Comparison of ENCODE assay signal across 8 cellular contexts in the genomic region with DNA sequence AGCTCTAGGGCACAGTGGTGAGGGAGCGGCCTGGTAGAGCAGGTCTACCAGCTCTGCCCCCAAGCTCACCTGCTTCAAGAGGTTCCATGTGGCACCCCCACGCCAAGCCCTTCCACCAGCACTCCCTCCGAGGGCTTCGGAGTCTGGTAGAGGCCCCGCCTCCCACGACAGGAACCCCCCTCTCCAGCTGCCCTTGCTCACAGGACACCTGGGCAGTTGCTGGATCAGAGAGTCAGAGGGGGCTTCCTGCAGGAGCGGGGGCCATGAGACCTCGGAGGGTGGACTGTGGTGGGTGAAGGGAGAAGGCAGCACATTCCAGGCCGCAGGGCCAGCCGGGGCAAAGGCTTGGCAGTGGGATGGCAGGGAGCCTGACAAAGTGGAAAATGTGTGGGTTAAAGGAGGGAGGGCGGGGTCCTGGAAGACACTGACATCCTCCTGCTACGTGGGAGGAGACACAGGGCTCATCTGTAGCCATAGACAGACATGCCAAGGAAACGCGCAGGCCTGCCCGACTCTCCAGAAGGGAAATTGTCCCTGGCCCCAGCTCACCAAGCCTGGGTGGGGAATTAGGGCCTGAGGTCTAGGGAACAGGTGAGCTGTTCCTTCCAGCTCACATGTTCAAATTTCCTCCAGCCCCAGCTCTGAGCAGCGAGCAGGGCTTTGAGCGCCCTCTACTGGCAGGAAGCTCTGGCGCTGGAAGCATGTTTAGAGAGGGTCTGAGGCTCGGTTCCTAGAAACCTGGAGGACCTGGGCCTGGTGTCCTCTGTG.
A peak's percentile ranks its signal among the peaks of the same experiment; 100 is the strongest.
DNase-seq lines count a peak whose midpoint lies in the region; ATAC-seq and TF ChIP-seq lines count a peak whose summit lies in the region.

No MANE protein-coding gene starts in this region.

- H3K79me2 ChIP-seq in OCI-LY3 (ENCODE audit: low read length) (no peaks in the 10 kb centered on the region), fibroblast of lung (ENCODE audit: control insufficient read depth, insufficient read depth, low read length) (no peaks in the 10 kb centered on the region), neural cell (replicated peaks; ENCODE audit: insufficient read depth, low read length) (no peaks in the 10 kb centered on the region)

- peak overlapping the region; percentile 29; the same call in 1 of the 2 replicates for H3K4me2 ChIP-seq in OCI-LY3 (ENCODE audit: low read length)
- no peak overlapping the region for H3K4me2 ChIP-seq in fibroblast of lung (ENCODE audit: extremely low read depth, insufficient read depth, low read length)
- H3K4me2 ChIP-seq in neural cell (ENCODE audit: low read length), result no peak overlapping the region

- H3K4me3 ChIP-seq in OCI-LY3 (ENCODE audit: low read length) (no peak overlapping the region), fibroblast of lung (replicated peaks in 1 of 4; ENCODE audit: control extremely low read depth in 1 of 4, insufficient read depth in 1 of 4, low read depth in 3 of 4, low read length in 4 of 4) (no peak overlapping the region), neural cell (ENCODE audit: low read length) (no peak overlapping the region)

- H4K20me1 ChIP-seq in OCI-LY3 (ENCODE audit: insufficient read depth, low read length) (peaks cover 6% of the 10 kb centered on the region; the same call in 1 of the 2 replicates), fibroblast of lung (ENCODE audit: control insufficient read depth, extremely low read depth, insufficient read depth, low read length) (no peaks in the 10 kb centered on the region), neural cell (ENCODE audit: insufficient read depth) (no peaks in the 10 kb centered on the region)

- H3K27ac ChIP-seq in OCI-LY3 (ENCODE audit: low read length) (no peak overlapping the region), fibroblast of lung (ENCODE audit: insufficient read depth, low read length) (no peak overlapping the region), neural cell (ENCODE audit: low read length) (no peak overlapping the region)

- H2AFZ ChIP-seq in OCI-LY3 (ENCODE audit: low read depth, low read length) (no peak overlapping the region), fibroblast of lung (ENCODE audit: low read length) (no peak overlapping the region), neural cell (ENCODE audit: low read depth, low read length) (no peak overlapping the region)

- H3K9ac ChIP-seq in OCI-LY3 (ENCODE audit: low read length) (no peak overlapping the region), fibroblast of lung (ENCODE audit: insufficient read depth, low read length) (no peak overlapping the region), neural cell (ENCODE audit: low read length) (no peak overlapping the region)

- DNase-seq in CMK (ENCODE audit: low read depth), result peak; percentile 25
- DNase-seq in HUDEP-2 (lab: John Stamatoyannopoulos, UW; ENCODE audit: unreplicated experiment in 76 of 76), result peak in 63 of 76 experiments; percentile 1 to 71 (median 35)
- peak; percentile 84 for DNase-seq in activated T-cell treated with anti-CD3 and anti-CD28 coated beads, Interleukin-2, amount 50 U/mL, for 1 hour
- DNase-seq in fibroblast of lung (ENCODE audit: low read depth in 2 of 2), result peak; percentile 44 to 63
- DNase-seq in superior temporal gyrus (ENCODE audit: extremely low spot score), result peak; percentile 93

- H3K27me3 ChIP-seq in OCI-LY3 (ENCODE audit: low read depth, low read length) (peaks cover 31% of the 10 kb centered on the region), fibroblast of lung (ENCODE audit: control insufficient read depth, insufficient read depth, low read length) (peaks cover 29% of the 10 kb centered on the region), neural cell (ENCODE audit: insufficient read depth, low read depth, low read length) (peaks cover 9% of the 10 kb centered on the region)

- H3F3A ChIP-seq in neural cell (ENCODE audit: insufficient read depth, low read length, poor library complexity, severe bottlenecking), result no peaks in the 10 kb centered on the region

- TF ChIP-seq RAD21 in neural cell (conservative IDR thresholded peaks at IDR 0.05), result peak; percentile 97

- no peak for TF ChIP-seq EP300 in neural cell (conservative IDR thresholded peaks at IDR 0.05; ENCODE audit: poor library complexity, severe bottlenecking)

- no peaks in the 10 kb centered on the region for H3K36me3 ChIP-seq in OCI-LY3 (replicated peaks; ENCODE audit: low read depth, low read length)
- H3K36me3 ChIP-seq in fibroblast of lung (ENCODE audit: control insufficient read depth, insufficient read depth, low read length), result no peaks in the 10 kb centered on the region
- H3K36me3 ChIP-seq in neural cell (ENCODE audit: insufficient read depth, low read length), result no peaks in the 10 kb centered on the region

- no peaks in the 10 kb centered on the region for H3K9me2 ChIP-seq in neural cell (ENCODE audit: insufficient read depth, low read length)

- H3K4me1 ChIP-seq in OCI-LY3 (ENCODE audit: low read length) (peaks cover 3% of the 10 kb centered on the region; the same call in 1 of the 2 replicates), fibroblast of lung (ENCODE audit: control insufficient read depth, extremely low read depth, insufficient read depth, low read length) (no peaks in the 10 kb centered on the region)

- TF ChIP-seq CTCF in OCI-LY3 (IDR thresholded peaks at IDR 0.05; ENCODE audit: low read depth, low read length) (peak; percentile 96), fibroblast of lung (conservative IDR thresholded peaks at IDR 0.05 in 1 of 2, IDR thresholded peaks at IDR 0.05 in 1 of 2; ENCODE audit: low read depth in 1 of 2, low read length in 2 of 2) (peak; percentile 93 to 94), neural cell (IDR thresholded peaks at IDR 0.05; ENCODE audit: poor library complexity, severe bottlenecking) (peak; percentile 98)

- H3K9me3 ChIP-seq in OCI-LY3 (ENCODE audit: insufficient read depth, low read length) (no peaks in the 10 kb centered on the region), fibroblast of lung (ENCODE audit: control insufficient read depth, insufficient read depth, low read depth, low read length) (no peaks in the 10 kb centered on the region), neural cell (ENCODE audit: low read length) (no peaks in the 10 kb centered on the region)

- no peak for ATAC-seq in HG02798 (IDR thresholded peaks at IDR 0.05; ENCODE audit: poor library complexity, unreplicated experiment)

TF ChIP-seq in neural cell, 6 proteins besides CTCF, POLR2A, EP300 and RAD21:
- TF ChIP-seq MXI1 (conservative IDR thresholded peaks at IDR 0.05; ENCODE audit: poor library complexity, severe bottlenecking) (peak; percentile 33), TAF1 (IDR thresholded peaks at IDR 0.05; ENCODE audit: low read depth) (no peak), SMC3 (conservative IDR thresholded peaks at IDR 0.05; ENCODE audit: poor library complexity) (peak; percentile 97), EZH2 (IDR thresholded peaks at IDR 0.05; ENCODE audit: borderline replicate concordance, insufficient read depth, low read length, poor library complexity, severe bottlenecking) (no peak), POLR2AphosphoS5 (IDR thresholded peaks at IDR 0.05) (no peak)
- TF ChIP-seq, protein P1, sequence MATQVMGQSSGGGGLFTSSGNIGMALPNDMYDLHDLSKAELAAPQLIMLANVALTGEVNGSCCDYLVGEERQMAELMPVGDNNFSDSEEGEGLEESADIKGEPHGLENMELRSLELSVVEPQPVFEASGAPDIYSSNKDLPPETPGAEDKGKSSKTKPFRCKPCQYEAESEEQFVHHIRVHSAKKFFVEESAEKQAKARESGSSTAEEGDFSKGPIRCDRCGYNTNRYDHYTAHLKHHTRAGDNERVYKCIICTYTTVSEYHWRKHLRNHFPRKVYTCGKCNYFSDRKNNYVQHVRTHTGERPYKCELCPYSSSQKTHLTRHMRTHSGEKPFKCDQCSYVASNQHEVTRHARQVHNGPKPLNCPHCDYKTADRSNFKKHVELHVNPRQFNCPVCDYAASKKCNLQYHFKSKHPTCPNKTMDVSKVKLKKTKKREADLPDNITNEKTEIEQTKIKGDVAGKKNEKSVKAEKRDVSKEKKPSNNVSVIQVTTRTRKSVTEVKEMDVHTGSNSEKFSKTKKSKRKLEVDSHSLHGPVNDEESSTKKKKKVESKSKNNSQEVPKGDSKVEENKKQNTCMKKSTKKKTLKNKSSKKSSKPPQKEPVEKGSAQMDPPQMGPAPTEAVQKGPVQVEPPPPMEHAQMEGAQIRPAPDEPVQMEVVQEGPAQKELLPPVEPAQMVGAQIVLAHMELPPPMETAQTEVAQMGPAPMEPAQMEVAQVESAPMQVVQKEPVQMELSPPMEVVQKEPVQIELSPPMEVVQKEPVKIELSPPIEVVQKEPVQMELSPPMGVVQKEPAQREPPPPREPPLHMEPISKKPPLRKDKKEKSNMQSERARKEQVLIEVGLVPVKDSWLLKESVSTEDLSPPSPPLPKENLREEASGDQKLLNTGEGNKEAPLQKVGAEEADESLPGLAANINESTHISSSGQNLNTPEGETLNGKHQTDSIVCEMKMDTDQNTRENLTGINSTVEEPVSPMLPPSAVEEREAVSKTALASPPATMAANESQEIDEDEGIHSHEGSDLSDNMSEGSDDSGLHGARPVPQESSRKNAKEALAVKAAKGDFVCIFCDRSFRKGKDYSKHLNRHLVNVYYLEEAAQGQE (IDR thresholded peaks at IDR 0.05; ENCODE audit: borderline replicate concordance), result no peak

Comparison
In these comparisons a context has a peak if more than half of its experiments do, and no peak if none do; other contexts are left out.
1. DNase-seq: peak in every context shown above with its lines; median percentile 93 in superior temporal gyrus; 84 in activated T-cell treated with anti-CD3 and anti-CD28 coated beads, Interleukin-2, amount 50 U/mL, for 1 hour; 54 in fibroblast of lung; 35 in HUDEP-2; 25 in CMK.